ENCODE assay signal across 13 cellular contexts in the genomic region with DNA sequence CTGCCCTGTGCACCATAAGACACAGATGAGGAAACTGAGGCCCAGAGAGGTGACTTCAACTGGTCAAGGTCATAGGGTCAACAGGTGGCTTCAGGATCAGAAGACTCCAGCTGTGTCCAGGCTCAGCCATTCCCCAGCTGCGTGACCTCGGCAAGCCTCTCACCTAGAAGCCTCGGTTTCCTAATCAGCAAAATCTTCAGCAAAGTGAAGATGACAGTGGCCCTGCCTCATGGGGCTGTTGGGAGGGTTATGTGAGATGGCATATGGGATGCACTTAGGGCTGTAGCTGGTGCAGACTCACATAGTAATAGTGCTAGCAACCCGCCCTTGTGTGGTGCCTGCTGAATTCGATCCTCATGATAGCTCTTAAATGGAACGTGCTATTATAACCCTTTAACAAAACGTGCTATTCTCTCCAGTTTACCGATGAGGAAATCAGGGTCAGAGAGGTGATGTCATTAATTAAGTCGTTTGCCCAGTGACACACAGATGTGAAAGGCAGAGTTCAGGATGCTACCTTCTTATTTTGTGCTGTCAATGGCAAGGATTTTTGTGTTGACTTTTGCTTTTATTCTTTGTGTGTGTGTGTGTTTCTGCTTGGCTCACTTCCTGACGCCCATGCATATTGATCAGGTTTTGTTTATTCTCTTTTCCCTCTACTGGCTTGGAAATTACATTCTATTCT.
"Had no signal": no experiment of that assay in that cellular context is flagged by ENCODE, and none has a peak within 500 bp of the region (broad histone marks: within the 10 kb centered on the region; RNA-seq: fewer than 3 reads in every experiment).

No MANE protein-coding gene starts in this region.

- H3K9me3 ChIP-seq: esophagus muscularis mucosa, lower lobe of right lung, prostate gland, right lobe of liver, upper lobe of right lung had no signal

- H3K4me3 ChIP-seq: esophagus muscularis mucosa, lower lobe of right lung, prostate gland, right lobe of liver, upper lobe of right lung had no signal

- DNase-seq: activated CD4-positive, alpha-beta memory T cell treated with anti-CD3 and anti-CD28 coated beads, Interleukin-2, amount 10 ng/mL, durations not matched to agents 7 days and 5 days; activated gamma-delta T cell; activated T-cell treated with anti-CD3 and anti-CD28 coated beads, Interleukin-2, amount 50 U/mL, for 48 hours; left cardiac atrium; lower lobe of right lung; naive B cell; nucleus accumbens; stimulated activated CD4-positive, alpha-beta T cell treated with anti-CD3 and anti-CD28 coated beads, Interleukin-2, amount 100 ng/mL, for 24 hours; stimulated activated naive CD8-positive, alpha-beta T cell treated with anti-CD3 and anti-CD28 coated beads, Interleukin-15, Interleukin-2, amounts not matched to agents 100 U/mL and 50 U/mL, for 24 hours; upper lobe of right lung had no signal

- H3K36me3 ChIP-seq: esophagus muscularis mucosa, lower lobe of right lung, prostate gland, right lobe of liver, upper lobe of right lung had no signal

- H3K27ac ChIP-seq: esophagus muscularis mucosa, lower lobe of right lung, prostate gland, right lobe of liver, upper lobe of right lung had no signal

- H3K4me1 ChIP-seq: esophagus muscularis mucosa, lower lobe of right lung, prostate gland, right lobe of liver, upper lobe of right lung had no signal

- H3K27me3 ChIP-seq: right lobe of liver had no signal
